Comparison of ENCODE assay signal across 1 cellular context in genomic region chrX:112636951-112637541, GRCh38.
TF ChIP-seq lines count a peak whose summit lies in the region.

No MANE protein-coding gene starts in this region.

TF ChIP-seq in SK-N-SH, 30 proteins besides CTCF, POLR2A, EP300 and RAD21 (continued from another document):
- TF ChIP-seq RXRA (IDR thresholded peaks at IDR 0.05; ENCODE audit: borderline replicate concordance, low read depth), result peak; percentile 60; the same call in 1 of the 2 replicates
- TF ChIP-seq, protein P1, sequence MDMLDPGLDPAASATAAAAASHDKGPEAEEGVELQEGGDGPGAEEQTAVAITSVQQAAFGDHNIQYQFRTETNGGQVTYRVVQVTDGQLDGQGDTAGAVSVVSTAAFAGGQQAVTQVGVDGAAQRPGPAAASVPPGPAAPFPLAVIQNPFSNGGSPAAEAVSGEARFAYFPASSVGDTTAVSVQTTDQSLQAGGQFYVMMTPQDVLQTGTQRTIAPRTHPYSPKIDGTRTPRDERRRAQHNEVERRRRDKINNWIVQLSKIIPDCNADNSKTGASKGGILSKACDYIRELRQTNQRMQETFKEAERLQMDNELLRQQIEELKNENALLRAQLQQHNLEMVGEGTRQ (IDR thresholded peaks at IDR 0.05; ENCODE audit: borderline replicate concordance, low read depth, low read length), result no peak
- no peak for TF ChIP-seq IRF3 (IDR thresholded peaks at IDR 0.05; ENCODE audit: low read depth, low read length)
- TF ChIP-seq MEF2A (IDR thresholded peaks at IDR 0.05; ENCODE audit: borderline replicate concordance, low read depth), result 0 out of 2 replicates have a peak, but pooled peaks have one; percentile 32
- TF ChIP-seq SMC3 (IDR thresholded peaks at IDR 0.05; ENCODE audit: low read depth, low read length), result no peak
- peak; percentile 20; the same call in 1 of the 2 replicates for TF ChIP-seq MAX (IDR thresholded peaks at IDR 0.05; ENCODE audit: low read depth)
- TF ChIP-seq RCOR1 (IDR thresholded peaks at IDR 0.05; ENCODE audit: low read length), result no peak
- no peak for TF ChIP-seq REST (IDR thresholded peaks at IDR 0.05; ENCODE audit: low read depth, low read length)
